In genomic region chr12:60230103-60230502, GRCh38 we compare ENCODE assay signal across 1 cellular context.
TF ChIP-seq lines count a peak whose summit lies in the region.

No MANE protein-coding gene starts in this region.

TF ChIP-seq in K562, 482 proteins besides CTCF, POLR2A, EP300 and RAD21 (continued from another document):
- TF ChIP-seq, protein P1, sequence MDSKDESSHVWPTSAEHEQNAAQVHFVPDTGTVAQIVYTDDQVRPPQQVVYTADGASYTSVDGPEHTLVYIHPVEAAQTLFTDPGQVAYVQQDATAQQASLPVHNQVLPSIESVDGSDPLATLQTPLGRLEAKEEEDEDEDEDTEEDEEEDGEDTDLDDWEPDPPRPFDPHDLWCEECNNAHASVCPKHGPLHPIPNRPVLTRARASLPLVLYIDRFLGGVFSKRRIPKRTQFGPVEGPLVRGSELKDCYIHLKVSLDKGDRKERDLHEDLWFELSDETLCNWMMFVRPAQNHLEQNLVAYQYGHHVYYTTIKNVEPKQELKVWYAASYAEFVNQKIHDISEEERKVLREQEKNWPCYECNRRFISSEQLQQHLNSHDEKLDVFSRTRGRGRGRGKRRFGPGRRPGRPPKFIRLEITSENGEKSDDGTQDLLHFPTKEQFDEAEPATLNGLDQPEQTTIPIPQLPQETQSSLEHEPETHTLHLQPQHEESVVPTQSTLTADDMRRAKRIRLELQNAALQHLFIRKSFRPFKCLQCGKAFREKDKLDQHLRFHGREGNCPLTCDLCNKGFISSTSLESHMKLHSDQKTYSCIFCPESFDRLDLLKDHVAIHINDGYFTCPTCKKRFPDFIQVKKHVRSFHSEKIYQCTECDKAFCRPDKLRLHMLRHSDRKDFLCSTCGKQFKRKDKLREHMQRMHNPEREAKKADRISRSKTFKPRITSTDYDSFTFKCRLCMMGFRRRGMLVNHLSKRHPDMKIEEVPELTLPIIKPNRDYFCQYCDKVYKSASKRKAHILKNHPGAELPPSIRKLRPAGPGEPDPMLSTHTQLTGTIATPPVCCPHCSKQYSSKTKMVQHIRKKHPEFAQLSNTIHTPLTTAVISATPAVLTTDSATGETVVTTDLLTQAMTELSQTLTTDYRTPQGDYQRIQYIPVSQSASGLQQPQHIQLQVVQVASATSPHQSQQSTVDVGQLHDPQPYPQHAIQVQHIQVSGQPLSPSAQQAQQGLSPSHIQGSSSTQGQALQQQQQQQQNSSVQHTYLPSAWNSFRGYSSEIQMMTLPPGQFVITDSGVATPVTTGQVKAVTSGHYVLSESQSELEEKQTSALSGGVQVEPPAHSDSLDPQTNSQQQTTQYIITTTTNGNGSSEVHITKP (IDR thresholded peaks at IDR 0.05; ENCODE audit: partially characterized antibody) = no peak
- TF ChIP-seq ETV1 (tag; conservative IDR thresholded peaks at IDR 0.05; ENCODE audit: low read depth) = no peak
